In the genomic region with DNA sequence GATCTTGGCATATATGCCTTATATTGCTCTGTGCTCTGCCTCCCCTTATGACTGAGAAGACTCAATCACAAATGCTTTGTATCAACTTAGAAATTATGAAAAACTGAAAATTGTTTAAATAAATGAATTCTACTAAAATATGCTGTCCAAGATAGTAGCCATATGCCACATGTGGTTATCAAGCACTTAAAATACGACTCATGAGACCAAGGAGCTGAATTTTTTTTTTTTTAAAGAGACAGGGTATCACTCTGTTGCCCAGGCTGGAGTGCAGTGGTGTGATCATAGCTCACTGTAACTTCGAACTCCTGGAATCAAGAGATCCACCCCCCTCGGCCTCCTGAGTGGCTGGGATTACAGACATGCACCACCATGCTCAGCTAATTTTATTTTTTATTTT, we compare ENCODE assay signal across 19 cellular contexts.
DNase-seq lines count a peak whose midpoint lies in the region; ATAC-seq, FAIRE-seq and TF ChIP-seq lines count a peak whose summit lies in the region.
"Had no signal": no experiment of that assay in that cellular context is flagged by ENCODE, and none has a peak within 500 bp of the region (broad histone marks: within the 10 kb centered on the region; RNA-seq: fewer than 3 reads in every experiment).

No MANE protein-coding gene starts in this region.

- H3K4me3 Mint-ChIP-seq in osteocyte (ENCODE audit: unreplicated experiment): no peak overlapping the region
- H3K4me3 Mint-ChIP-seq: CD4-positive, alpha-beta memory T cell; GM23338; H9; HFFc6 had no signal

- no peaks in the 10 kb centered on the region for H3K27me3 ChIP-seq in Karpas-422 (ENCODE audit: low read length)
- H3K27me3 ChIP-seq in GM12878 (replicated peaks in 1 of 2; ENCODE audit: control insufficient read depth in 2 of 2, insufficient read depth in 2 of 2, low read length in 1 of 2): no peaks in the 10 kb centered on the region

- H3K4me1 Mint-ChIP-seq in osteocyte (ENCODE audit: unreplicated experiment): peaks cover 48% of the 10 kb centered on the region

- DNase-seq in GM18507 (ENCODE audit: extremely low spot score, insufficient read length, low read depth) (no peak), Karpas-422 (no peak), GM12878 (ENCODE audit: low read depth, low spot score) (no peak), osteocyte (ENCODE audit: extremely low spot score, unreplicated experiment) (no peak), NCI-H2227 (lab: John Stamatoyannopoulos, UW; ENCODE audit: unreplicated experiment) (no peak), HEK293T (ENCODE audit: extremely low spot score) (no peak)
- DNase-seq: C1 segment of cervical spinal cord; Calu3; CD4-positive, alpha-beta memory T cell; COR-L47; DMS53; DMS79 treated with DMSO at 0.1 percent for 48 hours; GF-D8; H9; HFFc6 had no signal

- ATAC-seq in GM12878 (no peak), HG02763 (IDR thresholded peaks at IDR 0.05; ENCODE audit: unreplicated experiment) (no peak)
- ATAC-seq: GM23338, HCT116 had no signal

- H3K9me3 ChIP-seq in Karpas-422 (ENCODE audit: low read length) (no peaks in the 10 kb centered on the region), GM12878 (replicated peaks; ENCODE audit: control insufficient read depth, insufficient read depth, low read length) (peaks cover 12% of the 10 kb centered on the region)

- H3K4me2 ChIP-seq in Karpas-422 (ENCODE audit: low read depth, low read length, poor library complexity, severe bottlenecking) (no peak overlapping the region), GM12878 (ENCODE audit: control insufficient read depth, insufficient read depth) (no peak overlapping the region)
- H3K4me2 ChIP-seq: GM23338 had no signal

- TF ChIP-seq CTCF in GM12878 (IDR thresholded peaks at IDR 0.05 in 2 of 3, conservative IDR thresholded peaks at IDR 0.05 in 1 of 3; ENCODE audit: control insufficient read depth in 2 of 3, extremely low read depth in 1 of 3, insufficient read depth in 1 of 3, low read depth in 3 of 3, low read length in 3 of 3) (no peak), osteocyte (IDR thresholded peaks at IDR 0.05) (no peak)

- RAD21 ChIA-PET in GM12878 (lab: Charles Lee; ENCODE audit: unreplicated experiment): interaction anchor here (0.6 to 1.5 kb wide), 6 partner anchors 10 to 116 kb away, joined by 3 to 6 read pairs (median 3); no protein-coding TSS in a partner anchor

- no peak for TF ChIP-seq EP300 in GM12878 (IDR thresholded peaks at IDR 0.05; ENCODE audit: borderline replicate concordance in 1 of 2, control insufficient read depth in 1 of 2, low read depth in 2 of 2, low read length in 2 of 2)

- H4K20me1 ChIP-seq in Karpas-422 (ENCODE audit: insufficient read depth, low read depth, low read length): no peaks in the 10 kb centered on the region
- H4K20me1 ChIP-seq in GM12878 (ENCODE audit: control insufficient read depth, insufficient read depth): no peaks in the 10 kb centered on the region

- H3K9me3 Mint-ChIP-seq in osteocyte (ENCODE audit: unreplicated experiment): no peaks in the 10 kb centered on the region
- H3K9me3 Mint-ChIP-seq: GM23338, H9, HFFc6 had no signal

- H3K36me3 Mint-ChIP-seq in osteocyte (ENCODE audit: unreplicated experiment): peaks cover 15% of the 10 kb centered on the region

- no TSS peak for BruUV-seq in GM12878 (replicated peaks; lab: Mats Ljungman, UMichigan)

- 46% methylated on average over 3 of the region's 3 CpGs for WGBS in GM12878 (ENCODE audit: insufficient coverage, insufficient replicate concordance, low lambda C conversion rate, missing lambda C conversion rate)

- POLR2A ChIA-PET in GM12878 (lab: Charles Lee) (interaction anchor here (0.7 to 1.6 kb wide), 5 partner anchors 10 to 34 kb away, joined by 3 to 5 read pairs (median 3); no protein-coding TSS in a partner anchor), HEK293T (lab: Yijun Ruan, JAX) (no interaction called here)

- in situ Hi-C loops in GM12878 (cut with MboI): no loop called here

- no peaks in the 10 kb centered on the region for H3K9me2 ChIP-seq in Karpas-422 (replicated peaks; ENCODE audit: insufficient read depth, low read length)

- no peak overlapping the region for H2AFZ ChIP-seq in Karpas-422 (ENCODE audit: low read length)
- no peak overlapping the region for H2AFZ ChIP-seq in GM12878 (ENCODE audit: control insufficient read depth, low read depth, low read length)
- H2AFZ ChIP-seq: GM23338 had no signal

- H3K27me3 Mint-ChIP-seq in osteocyte (ENCODE audit: unreplicated experiment): no peaks in the 10 kb centered on the region
- H3K27me3 Mint-ChIP-seq: CD4-positive, alpha-beta memory T cell had no signal

- H3K4me3 ChIP-seq in Karpas-422 (ENCODE audit: low read length) (no peak overlapping the region), GM12878 (no peak overlapping the region)
- H3K4me3 ChIP-seq: GM23338 had no signal

- CTCF ChIA-PET in GM12878 (lab: Yijun Ruan, JAX): interaction anchor here (1.0 kb wide), 1 partner anchor 16 kb away, joined by 3 read pairs; no protein-coding TSS in a partner anchor
- CTCF ChIA-PET in HEK293T (lab: Yijun Ruan, JAX): no interaction called here

- H3K36me3 ChIP-seq in Karpas-422 (ENCODE audit: insufficient read depth, low read length) (peaks cover 60% of the 10 kb centered on the region), GM12878 (ENCODE audit: control insufficient read depth in 2 of 2, insufficient read depth in 2 of 2, low read length in 1 of 2) (peaks cover 13 to 15% of the 10 kb centered on the region in 2 experiments)

- SMC1A ChIA-PET in GM12878 (lab: Charles Lee; ENCODE audit: uncharacterized antibody, unreplicated experiment): interaction anchor here (0.6 to 7.5 kb wide), 8 partner anchors 8 to 50 kb away, joined by 3 to 89 read pairs (median 4); no protein-coding TSS in a partner anchor

- peak overlapping the region; percentile 38 for H3K27ac Mint-ChIP-seq in osteocyte (ENCODE audit: unreplicated experiment)
- H3K27ac Mint-ChIP-seq: GM23338, H9 had no signal

- H3K4me1 ChIP-seq in Karpas-422 (ENCODE audit: low read length) (peaks cover 35% of the 10 kb centered on the region), GM12878 (ENCODE audit: control insufficient read depth, insufficient read depth, low read length) (peaks cover 11% of the 10 kb centered on the region)

- H3K9ac ChIP-seq in Karpas-422 (ENCODE audit: low read length): no peak overlapping the region
- H3K9ac ChIP-seq in GM12878 (ENCODE audit: control insufficient read depth, insufficient read depth, low read length): no peak overlapping the region

- peak overlapping the region; percentile 55 for H3K27ac ChIP-seq in Karpas-422 (ENCODE audit: low read length)
- no peak overlapping the region for H3K27ac ChIP-seq in GM12878 (ENCODE audit: control insufficient read depth, insufficient read depth)

- H3K79me2 ChIP-seq in Karpas-422 (ENCODE audit: low read length) (peaks cover 94% of the 10 kb centered on the region), GM12878 (ENCODE audit: control insufficient read depth, insufficient read depth, low read length) (peaks cover 42% of the 10 kb centered on the region)

- no peak for TF ChIP-seq RAD21 in GM12878 (IDR thresholded peaks at IDR 0.05; ENCODE audit: insufficient read depth, low read depth, low read length)

- intact Hi-C loops in GM12878 (cut with micrococcal nuclease; ENCODE audit: unreplicated experiment): no loop called here

- no peak for TF ChIP-seq POLR2A in GM12878 (IDR thresholded peaks at IDR 0.05; ENCODE audit: low read depth, low read length)

- FAIRE-seq in GM18507 (lab: Jason Lieb, UNC): peak; percentile 9
- no peak for FAIRE-seq in GM12878 (lab: Jason Lieb, UNC)
- FAIRE-seq: GM12892 had no signal

TF ChIP-seq in GM12878, 131 proteins besides CTCF, POLR2A, EP300 and RAD21:
- no peak for TF ChIP-seq HDAC6 (IDR thresholded peaks at IDR 0.05; ENCODE audit: unreplicated experiment)
- peak; percentile 53; the same call in 1 of the 2 replicates for TF ChIP-seq ZNF384 (IDR thresholded peaks at IDR 0.05; ENCODE audit: borderline replicate concordance, low read depth, low read length)
- TF ChIP-seq IKZF1 (conservative IDR thresholded peaks at IDR 0.05): no peak

TF ChIP-seq in HEK293T, 16 proteins besides CTCF, POLR2A, EP300 and RAD21:
- TF ChIP-seq HDGF (IDR thresholded peaks at IDR 0.05; ENCODE audit: borderline replicate concordance) (no peak), ELF4 (IDR thresholded peaks at IDR 0.05) (no peak), LEF1 (IDR thresholded peaks at IDR 0.05; ENCODE audit: borderline replicate concordance) (no peak), ARNT (IDR thresholded peaks at IDR 0.05) (no peak), FOXM1 (IDR thresholded peaks at IDR 0.05; ENCODE audit: borderline replicate concordance) (no peak), CTBP1 (IDR thresholded peaks at IDR 0.05; ENCODE audit: borderline replicate concordance) (no peak), SUZ12 (IDR thresholded peaks at IDR 0.05) (no peak), L3MBTL2 (conservative IDR thresholded peaks at IDR 0.05) (no peak), ZNF384 (IDR thresholded peaks at IDR 0.05) (no peak)
- TF ChIP-seq, protein P1, sequence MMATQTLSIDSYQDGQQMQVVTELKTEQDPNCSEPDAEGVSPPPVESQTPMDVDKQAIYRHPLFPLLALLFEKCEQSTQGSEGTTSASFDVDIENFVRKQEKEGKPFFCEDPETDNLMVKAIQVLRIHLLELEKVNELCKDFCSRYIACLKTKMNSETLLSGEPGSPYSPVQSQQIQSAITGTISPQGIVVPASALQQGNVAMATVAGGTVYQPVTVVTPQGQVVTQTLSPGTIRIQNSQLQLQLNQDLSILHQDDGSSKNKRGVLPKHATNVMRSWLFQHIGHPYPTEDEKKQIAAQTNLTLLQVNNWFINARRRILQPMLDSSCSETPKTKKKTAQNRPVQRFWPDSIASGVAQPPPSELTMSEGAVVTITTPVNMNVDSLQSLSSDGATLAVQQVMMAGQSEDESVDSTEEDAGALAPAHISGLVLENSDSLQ (IDR thresholded peaks at IDR 0.05): no peak
